ENCODE assay signal across 7 cellular contexts in genomic region chr2:223973606-223974005, GRCh38.
"Had no signal": no experiment of that assay in that cellular context is flagged by ENCODE, and none has a peak within 500 bp of the region (broad histone marks: within the 10 kb centered on the region; RNA-seq: fewer than 3 reads in every experiment).

No MANE protein-coding gene starts in this region.

- H3K4me3 ChIP-seq: HAP-1 had no signal

- ATAC-seq: HCT116 had no signal

- H3K36me3 ChIP-seq: HAP-1 had no signal

- H3K9me3 ChIP-seq: HAP-1 had no signal

- H3K4me1 ChIP-seq: HAP-1 had no signal

- FAIRE-seq: HTR-8/SVneo had no signal

- DNase-seq: GOT3, H7, HFFc6, KG1 had no signal
